ENCODE assay signal across 27 cellular contexts in the genomic region with DNA sequence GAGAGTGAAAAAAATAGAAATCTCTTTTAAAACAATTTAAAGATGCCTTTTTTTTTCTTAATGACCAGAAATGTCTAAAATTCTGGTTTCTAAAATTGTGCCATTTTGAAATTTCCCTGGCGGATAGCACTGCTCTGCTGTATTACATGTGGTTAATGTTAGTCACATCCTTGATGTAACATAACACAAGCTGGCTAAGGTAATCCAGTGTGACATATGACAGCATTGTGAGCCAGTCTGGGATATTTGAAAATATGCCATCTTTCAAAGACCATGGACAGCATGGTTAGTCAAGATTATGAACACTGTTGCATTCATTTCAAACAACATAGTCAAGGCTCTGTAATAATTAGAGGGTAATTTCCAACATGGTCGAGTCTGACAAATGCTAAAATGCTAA.
"Had no signal": no experiment of that assay in that cellular context is flagged by ENCODE, and none has a peak within 500 bp of the region (broad histone marks: within the 10 kb centered on the region; RNA-seq: fewer than 3 reads in every experiment).

No MANE protein-coding gene starts in this region.

- DNase-seq: activated CD4-positive, alpha-beta T cell treated with anti-CD3 and anti-CD28 coated beads for 4 hours; activated CD4-positive, alpha-beta T cell treated with anti-CD3 and anti-CD28 coated beads, Interleukin-2, amount 50 U/mL, for 4 hours; activated CD4-positive, CD25-positive, alpha-beta regulatory T cell; activated naive CD4-positive, alpha-beta T cell; activated T-cell treated with anti-CD3 and anti-CD28 coated beads for 4 hours; activated T-cell treated with anti-CD3 and anti-CD28 coated beads, Interleukin-2, amount 50 U/mL, for 72 hours; adrenal gland; aorta; body of pancreas; cortex of kidney; foreskin keratinocyte; heart left ventricle; hypothalamus; immature natural killer cell; kidney; left colon; midbrain; naive thymus-derived CD8-positive, alpha-beta T cell; nucleus accumbens; pancreas; retina; stimulated activated CD4-positive, alpha-beta T cell treated with anti-CD3 and anti-CD28 coated beads, Interleukin-2, amount 100 ng/mL, for 48 hours; stimulated activated naive CD8-positive, alpha-beta T cell treated with anti-CD3 and anti-CD28 coated beads, Interleukin-15, Interleukin-2, amounts not matched to agents 100 U/mL and 50 U/mL, for 24 hours; testis; transverse colon had no signal

- H3K4me3 ChIP-seq: adrenal gland, body of pancreas, heart left ventricle, pancreas, prostate gland, testis, transverse colon had no signal

- H3K9me3 ChIP-seq: adrenal gland, body of pancreas, heart left ventricle, pancreas, prostate gland, testis, transverse colon had no signal

- H3K27ac ChIP-seq: adrenal gland, body of pancreas, foreskin keratinocyte, heart left ventricle, pancreas, prostate gland, testis, transverse colon had no signal

- FAIRE-seq: endothelial cell of umbilical vein, kidney, pancreas had no signal

- H3K36me3 ChIP-seq: adrenal gland, heart left ventricle, pancreas, prostate gland, transverse colon had no signal

- ATAC-seq: activated T-cell treated with anti-CD3 and anti-CD28 coated beads, Interleukin-2, amount 50 U/mL, for 72 hours; body of pancreas; foreskin keratinocyte; heart left ventricle; left colon; naive thymus-derived CD8-positive, alpha-beta T cell; pancreas; stimulated activated naive CD8-positive, alpha-beta T cell treated with anti-CD3 and anti-CD28 coated beads, Interleukin-15, Interleukin-2, amounts not matched to agents 100 U/mL and 50 U/mL, for 24 hours had no signal

- H3K27me3 ChIP-seq: adrenal gland, body of pancreas, pancreas, testis, transverse colon had no signal

- H3K4me1 ChIP-seq: adrenal gland, body of pancreas, foreskin keratinocyte, heart left ventricle, pancreas, prostate gland, testis, transverse colon had no signal
